ENCODE assay signal across 17 cellular contexts in the genomic region with DNA sequence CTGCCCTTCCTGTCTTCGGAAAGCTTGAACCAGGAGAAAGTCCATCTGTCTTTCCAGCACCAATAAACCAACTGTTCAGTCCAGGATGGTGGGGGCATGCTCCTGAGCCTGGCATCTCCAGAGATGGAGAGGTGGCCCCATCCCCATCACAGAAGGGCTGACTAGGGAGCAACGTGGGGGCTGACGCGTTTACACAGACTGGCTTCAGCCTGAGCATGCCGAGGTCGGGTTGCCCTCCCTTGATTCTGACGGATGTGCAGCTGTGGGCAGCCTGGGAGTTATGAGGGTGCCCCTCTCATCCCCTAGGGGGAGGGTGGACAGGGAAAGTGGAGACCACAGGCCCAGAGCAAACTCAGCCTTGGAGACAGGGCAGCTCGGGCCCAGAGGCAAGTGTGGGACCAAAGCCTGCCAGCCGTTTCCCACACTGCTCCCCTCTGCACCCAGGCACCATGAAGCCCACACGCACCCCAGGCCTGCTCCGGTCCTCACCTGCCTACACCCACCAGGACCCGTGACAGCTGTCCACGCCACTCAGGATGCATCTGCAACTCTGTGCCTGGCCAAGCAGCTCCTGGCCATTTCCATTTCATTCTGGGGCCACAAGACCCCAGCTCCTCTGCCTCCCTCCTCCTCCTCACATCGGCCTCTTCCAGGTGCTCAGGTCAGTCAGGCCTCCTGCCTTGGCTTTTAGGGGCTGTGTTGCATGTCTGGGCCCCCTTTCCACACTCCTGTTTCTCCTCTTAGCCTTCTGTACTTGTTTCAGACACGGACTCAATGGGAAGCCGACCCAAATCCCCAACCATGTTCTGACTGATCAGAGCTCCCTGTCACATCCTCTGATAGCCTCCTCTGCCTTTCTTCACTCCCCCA. TPM values are rescaled to one million over a fixed set of nuclear protein-coding genes. Genes with fewer than 3 reads are reported as not detected.
DNase-seq lines count a peak whose midpoint lies in the region; ATAC-seq, FAIRE-seq and TF ChIP-seq lines count a peak whose summit lies in the region.
"Had no signal": no experiment of that assay in that cellular context is flagged by ENCODE, and none has a peak within 500 bp of the region (broad histone marks: within the 10 kb centered on the region; RNA-seq: fewer than 3 reads in every experiment).

No MANE protein-coding gene starts in this region.

- no peaks in the 10 kb centered on the region for H3K4me1 Mint-ChIP-seq in activated CD4-positive, alpha-beta T cell treated with anti-CD3 and anti-CD28 coated beads, Interleukin-2, amount 10 ng/mL, durations not matched to agents 7 days and 5 days
- H3K4me1 Mint-ChIP-seq: CD8-positive, alpha-beta memory T cell; IgD-negative memory B cell had no signal

- H3K4me1 ChIP-seq in right atrium auricular region (no peaks in the 10 kb centered on the region), pancreas (no peaks in the 10 kb centered on the region)

- H3K27me3 Mint-ChIP-seq in activated CD4-positive, alpha-beta T cell treated with anti-CD3 and anti-CD28 coated beads, Interleukin-2, amount 10 ng/mL, durations not matched to agents 7 days and 5 days: no peaks in the 10 kb centered on the region

- ATAC-seq in left cardiac atrium: no peak
- no peak for ATAC-seq in pancreas
- no peak for ATAC-seq in GM21526 (IDR thresholded peaks at IDR 0.05; ENCODE audit: low FRiP score, unreplicated experiment)
- ATAC-seq in GM19463 (IDR thresholded peaks at IDR 0.05; ENCODE audit: unreplicated experiment): no peak
- ATAC-seq: effector memory CD8-positive, alpha-beta T cell had no signal

- intact Hi-C loops in cardiac septum (cut with DNase I): no loop called here
- intact Hi-C loops in left cardiac atrium (cut with DNase I): loop anchor here (5.0 to 10.0 kb wide), 3 partner anchors 65 to 263 kb away; a partner anchor contains a TSS
- intact Hi-C loops in pancreas (cut with DNase I): loop anchor here in 2 of 3 donors (5.0 to 10.0 kb wide), 2 partner anchors 73 to 260 kb away; a partner anchor contains a TSS

- H3K27ac Mint-ChIP-seq in activated CD4-positive, alpha-beta T cell treated with anti-CD3 and anti-CD28 coated beads, Interleukin-2, amount 10 ng/mL, durations not matched to agents 7 days and 5 days: no peak overlapping the region
- H3K27ac Mint-ChIP-seq: effector memory CD8-positive, alpha-beta T cell; IgD-negative memory B cell had no signal

- DNase-seq in cardiac septum (ENCODE audit: low spot score) (peak; percentile 69), right atrium auricular region (ENCODE audit: low spot score) (no peak), left cardiac atrium (peak; percentile 9), pancreas (peak in 4 of 6 donors; percentile 5 to 41 (median 24)), DMS 273 (lab: John Stamatoyannopoulos, UW; ENCODE audit: unreplicated experiment) (no peak)
- DNase-seq in activated CD4-positive, alpha-beta T cell treated with anti-CD3 and anti-CD28 coated beads, Interleukin-2, amount 10 ng/mL, durations not matched to agents 7 days and 5 days: no peak
- DNase-seq: activated CD4-positive, alpha-beta T cell treated with anti-CD3 and anti-CD28 coated beads for 48 hours; effector memory CD8-positive, alpha-beta T cell; T-helper 2 cell had no signal

- no peaks in the 10 kb centered on the region for H3K36me3 Mint-ChIP-seq in activated CD4-positive, alpha-beta T cell treated with anti-CD3 and anti-CD28 coated beads, Interleukin-2, amount 10 ng/mL, durations not matched to agents 7 days and 5 days (ENCODE audit: low read depth)
- H3K36me3 Mint-ChIP-seq: CD8-positive, alpha-beta memory T cell; IgD-negative memory B cell had no signal

- H3K36me3 ChIP-seq in right atrium auricular region: no peaks in the 10 kb centered on the region
- H3K36me3 ChIP-seq in pancreas: no peaks in the 10 kb centered on the region
- H3K36me3 ChIP-seq: brain microvascular endothelial cell, neutrophil had no signal

- CTCF ChIA-PET in activated CD4-positive, alpha-beta T cell treated with anti-CD3 and anti-CD28 coated beads, Interleukin-2, amount 10 ng/mL, durations not matched to agents 7 days and 5 days (lab: Charles Lee): no interaction called here

- H3K9me3 ChIP-seq in right atrium auricular region: no peaks in the 10 kb centered on the region
- H3K9me3 ChIP-seq in pancreas: no peaks in the 10 kb centered on the region
- H3K9me3 ChIP-seq: neutrophil had no signal

- H3K9me3 Mint-ChIP-seq in activated CD4-positive, alpha-beta T cell treated with anti-CD3 and anti-CD28 coated beads, Interleukin-2, amount 10 ng/mL, durations not matched to agents 7 days and 5 days: no peaks in the 10 kb centered on the region
- H3K9me3 Mint-ChIP-seq: CD8-positive, alpha-beta memory T cell; effector memory CD8-positive, alpha-beta T cell had no signal

- no peak for FAIRE-seq in pancreas (lab: Jason Lieb, UNC)
- FAIRE-seq: GM12891 had no signal

- no peak overlapping the region for H3K4me3 ChIP-seq in right atrium auricular region
- no peak overlapping the region for H3K4me3 ChIP-seq in pancreas
- H3K4me3 ChIP-seq: smooth muscle cell had no signal

- POLR2A ChIA-PET in activated CD4-positive, alpha-beta T cell treated with anti-CD3 and anti-CD28 coated beads, Interleukin-2, amount 10 ng/mL, durations not matched to agents 7 days and 5 days (lab: Charles Lee): no interaction called here

- 73 to 88% methylated on average over 16 of the region's 16 CpGs for WGBS in pancreas, 2 donors

- no peak overlapping the region for H3K27ac ChIP-seq in right atrium auricular region
- no peak overlapping the region for H3K27ac ChIP-seq in pancreas
- H3K27ac ChIP-seq: brain microvascular endothelial cell, neutrophil had no signal

- no peak overlapping the region for H3K4me3 Mint-ChIP-seq in activated CD4-positive, alpha-beta T cell treated with anti-CD3 and anti-CD28 coated beads, Interleukin-2, amount 10 ng/mL, durations not matched to agents 7 days and 5 days
- H3K4me3 Mint-ChIP-seq: CD8-positive, alpha-beta memory T cell; effector memory CD8-positive, alpha-beta T cell had no signal

- TF ChIP-seq CTCF in right atrium auricular region (IDR thresholded peaks at IDR 0.05) (no peak), pancreas (IDR thresholded peaks at IDR 0.05) (no peak)

- no peaks in the 10 kb centered on the region for H3K27me3 ChIP-seq in right atrium auricular region
- H3K27me3 ChIP-seq in pancreas: no peaks in the 10 kb centered on the region
- H3K27me3 ChIP-seq: brain microvascular endothelial cell had no signal

RNA-seq across cellular contexts. Expression of a gene that starts 48.2 kb away (rescaled TPM):
- total RNA-seq in cardiac septum (35.6 TPM), right atrium auricular region (10 to 100 TPM; 34.1 to 39.6 TPM), left cardiac atrium (10 to 100 TPM; 31.1 to 34.0 TPM), pancreas (10 to 100 TPM; 25.1 to 38.1 (median 31.1) TPM)
- 10 to 100 TPM; 19.4 to 33.0 TPM for polyA plus RNA-seq in pancreas
- 10 to 100 TPM; 26.0 to 31.1 TPM for total RNA-seq in activated CD4-positive, alpha-beta T cell treated with anti-CD3 and anti-CD28 coated beads, Interleukin-2, amount 10 ng/mL, durations not matched to agents 7 days and 5 days

RNA-seq across cellular contexts. Expression of a gene that starts 48.3 kb away (rescaled TPM):
- 26.8 TPM for total RNA-seq in cardiac septum
- total RNA-seq in right atrium auricular region: 10 to 100 TPM; 13.7 to 24.0 TPM
- total RNA-seq in left cardiac atrium: 10 to 100 TPM; 20.2 to 22.9 TPM
- 10 to 100 TPM; 15.4 to 46.3 (median 33.7) TPM for total RNA-seq in pancreas
- polyA plus RNA-seq in pancreas: 10 to 100 TPM; 38.8 to 44.0 TPM
- total RNA-seq in activated CD4-positive, alpha-beta T cell treated with anti-CD3 and anti-CD28 coated beads, Interleukin-2, amount 10 ng/mL, durations not matched to agents 7 days and 5 days: not detected
- total RNA-seq: CD8-positive, alpha-beta memory T cell; smooth muscle cell had no signal
- polyA plus RNA-seq: CD8-positive, alpha-beta memory T cell; IgD-negative memory B cell had no signal

Comparison
In these comparisons a context has a peak if more than half of its experiments do, and no peak if none do; other contexts are left out.
1. DNase-seq: peak in cardiac septum (single experiment), left cardiac atrium (single experiment) and pancreas (4 of 6); none in right atrium auricular region (single experiment), DMS 273 (single experiment) and activated CD4-positive, alpha-beta T cell treated with anti-CD3 and anti-CD28 coated beads, Interleukin-2, amount 10 ng/mL, durations not matched to agents 7 days and 5 days (single experiment).
2. RNA of a gene that starts 48.3 kb away (total RNA-seq): 15.4 to 46.3 TPM in pancreas, 26.8 TPM in cardiac septum (single experiment), 13.7 to 24.0 TPM in right atrium auricular region and 20.2 to 22.9 TPM in left cardiac atrium; not detected in activated CD4-positive, alpha-beta T cell treated with anti-CD3 and anti-CD28 coated beads, Interleukin-2, amount 10 ng/mL, durations not matched to agents 7 days and 5 days; every median in the first group is over 10 times any median in the second.